ENCODE assay signal across 18 cellular contexts in the genomic region with DNA sequence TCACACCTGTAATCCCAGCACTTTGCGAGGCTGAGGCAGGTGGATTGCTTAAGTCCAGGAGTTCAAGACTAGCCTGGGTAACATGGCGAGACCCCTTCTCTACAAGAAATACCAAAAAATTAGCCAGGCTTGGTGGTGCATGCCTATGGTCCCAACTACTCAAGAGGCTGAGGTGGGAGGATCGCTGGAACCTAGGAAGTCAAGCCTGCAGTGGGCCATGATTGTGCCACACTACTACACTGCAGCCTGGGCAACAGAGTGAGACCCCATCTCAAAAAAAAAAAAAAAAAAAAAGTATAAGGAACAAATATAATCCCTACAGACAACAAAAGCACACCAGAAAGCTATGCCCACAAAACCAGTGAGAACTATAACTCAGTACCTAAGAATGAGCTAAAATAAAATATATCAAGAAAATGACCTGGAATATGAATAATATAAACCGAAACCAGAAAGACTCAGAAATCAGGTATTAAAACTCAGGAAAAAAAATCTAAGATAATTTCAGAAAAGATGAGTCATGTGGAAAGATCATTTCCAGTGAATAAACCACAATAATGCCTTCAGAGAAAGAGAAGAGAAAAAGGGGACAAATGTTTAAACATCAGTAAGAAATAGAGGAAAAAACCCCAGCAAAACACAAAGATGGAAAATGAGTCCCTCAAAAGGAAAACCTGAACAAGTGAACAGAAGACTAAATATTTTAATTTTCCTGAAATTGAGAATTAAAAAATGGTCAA. TPM values are rescaled to one million over a fixed set of nuclear protein-coding genes. Genes with fewer than 3 reads are reported as not detected.
DNase-seq lines count a peak whose midpoint lies in the region; ATAC-seq and TF ChIP-seq lines count a peak whose summit lies in the region.
"Had no signal": no experiment of that assay in that cellular context is flagged by ENCODE, and none has a peak within 500 bp of the region (broad histone marks: within the 10 kb centered on the region; RNA-seq: fewer than 3 reads in every experiment).

No MANE protein-coding gene starts in this region.

- no peaks in the 10 kb centered on the region for H3K9me3 Mint-ChIP-seq in activated T-cell treated with anti-CD3 and anti-CD28 coated beads, Interleukin-2, amount 50 U/mL, for 72 hours
- H3K9me3 Mint-ChIP-seq in stimulated activated naive B cell treated with anti-CD40 and anti-IgM and Interleukin-4, amounts not matched to agents 10 μg/mL and 1 μg/mL and 100 μg/mL, for 72 hours: no peaks in the 10 kb centered on the region
- H3K9me3 Mint-ChIP-seq: dendritic cell treated with granulocyte-macrophage colony-stimulating factor and Interleukin-4, amounts not matched to agents 40 ng/mL and 50 ng/mL, for 4 days; naive B cell had no signal

- peak overlapping the region in 1 of 2 donors; percentile 70 for H3K4me3 Mint-ChIP-seq in activated T-cell treated with anti-CD3 and anti-CD28 coated beads, Interleukin-2, amount 50 U/mL, for 72 hours
- peak overlapping the region in 1 of 2 donors; percentile 11 for H3K4me3 Mint-ChIP-seq in stimulated activated naive B cell treated with anti-CD40 and anti-IgM and Interleukin-4, amounts not matched to agents 10 μg/mL and 1 μg/mL and 100 μg/mL, for 72 hours
- H3K4me3 Mint-ChIP-seq: dendritic cell treated with granulocyte-macrophage colony-stimulating factor and Interleukin-4, amounts not matched to agents 40 ng/mL and 50 ng/mL, for 4 days; naive B cell had no signal

- H3K4me1 Mint-ChIP-seq in activated T-cell treated with anti-CD3 and anti-CD28 coated beads, Interleukin-2, amount 50 U/mL, for 72 hours (ENCODE audit: low read depth): peaks cover 42% of the 10 kb centered on the region
- H3K4me1 Mint-ChIP-seq in stimulated activated naive B cell treated with anti-CD40 and anti-IgM and Interleukin-4, amounts not matched to agents 10 μg/mL and 1 μg/mL and 100 μg/mL, for 72 hours: peaks cover 15 to 26% of the 10 kb centered on the region in 2 donors

- peak overlapping the region; percentile 95 for H3K27ac Mint-ChIP-seq in activated T-cell treated with anti-CD3 and anti-CD28 coated beads, Interleukin-2, amount 50 U/mL, for 72 hours
- H3K27ac Mint-ChIP-seq in stimulated activated naive B cell treated with anti-CD40 and anti-IgM and Interleukin-4, amounts not matched to agents 10 μg/mL and 1 μg/mL and 100 μg/mL, for 72 hours: peak overlapping the region; percentile 33

- no peak for DNase-seq in activated T-cell treated with anti-CD3 and anti-CD28 coated beads, Interleukin-2, amount 50 U/mL, for 72 hours
- DNase-seq in activated T-cell treated with anti-CD3 and anti-CD28 coated beads, Interleukin-2, amount 50 U/mL, for 1 hour: no peak
- DNase-seq in dedifferentiated amniotic fluid mesenchymal stem cell (ENCODE audit: extremely low spot score) (peak; percentile 27), T-helper 2 cell (no peak)
- DNase-seq in stimulated activated naive B cell treated with anti-CD40 and anti-IgM and Interleukin-4, amounts not matched to agents 10 μg/mL and 1 μg/mL and 100 μg/mL, for 72 hours: no peak
- DNase-seq in stimulated activated CD4-positive, alpha-beta T cell treated with anti-CD3 and anti-CD28 coated beads, Interleukin-4, amount 100 ng/mL, for 4 hours: no peak
- DNase-seq: activated CD8-positive, alpha-beta memory T cell treated with anti-CD3 and anti-CD28 coated beads, Interleukin-2, amount 50 U/mL, for 4 hours; aorta; hypothalamus; MM.1S; naive B cell; NCI-H2029 treated with DMSO at 0.1 percent for 48 hours; stimulated activated CD4-positive, alpha-beta T cell treated with anti-CD3 and anti-CD28 coated beads, Interleukin-15, amount 100 ng/mL, for 24 hours; testis had no signal

- ATAC-seq in activated T-cell treated with anti-CD3 and anti-CD28 coated beads, Interleukin-2, amount 50 U/mL, for 72 hours (replicated peaks in 1 of 2): no peak
- peak; percentile 30; the same call in 1 of the 3 replicates for ATAC-seq in SK-N-SH treated with all-trans-retinoic acid at 6 μM for 48 hours
- ATAC-seq in stimulated activated naive B cell treated with anti-CD40 and anti-IgM and Interleukin-4, amounts not matched to agents 10 μg/mL and 1 μg/mL and 100 μg/mL, for 72 hours (replicated peaks): no peak
- no peak for ATAC-seq in GM21737 (IDR thresholded peaks at IDR 0.05; ENCODE audit: unreplicated experiment)
- ATAC-seq: left lobe of liver had no signal

- H3K36me3 Mint-ChIP-seq in activated T-cell treated with anti-CD3 and anti-CD28 coated beads, Interleukin-2, amount 50 U/mL, for 72 hours (ENCODE audit: insufficient read depth in 2 of 2): peaks cover 14 to 29% of the 10 kb centered on the region in 2 donors
- H3K36me3 Mint-ChIP-seq in stimulated activated naive B cell treated with anti-CD40 and anti-IgM and Interleukin-4, amounts not matched to agents 10 μg/mL and 1 μg/mL and 100 μg/mL, for 72 hours: peaks cover 20 to 46% of the 10 kb centered on the region in 2 donors

- no peaks in the 10 kb centered on the region for H3K27me3 Mint-ChIP-seq in activated T-cell treated with anti-CD3 and anti-CD28 coated beads, Interleukin-2, amount 50 U/mL, for 72 hours (ENCODE audit: low read depth)
- no peaks in the 10 kb centered on the region for H3K27me3 Mint-ChIP-seq in stimulated activated naive B cell treated with anti-CD40 and anti-IgM and Interleukin-4, amounts not matched to agents 10 μg/mL and 1 μg/mL and 100 μg/mL, for 72 hours
- H3K27me3 Mint-ChIP-seq: dendritic cell treated with granulocyte-macrophage colony-stimulating factor and Interleukin-4, amounts not matched to agents 40 ng/mL and 50 ng/mL, for 4 days; naive B cell had no signal

TF ChIP-seq in SK-N-SH treated with all-trans-retinoic acid at 6 μM for 48 hours, 23 proteins besides CTCF, POLR2A, EP300 and RAD21:
- TF ChIP-seq POU6F1 (CRISPR knock-in tag; IDR thresholded peaks at IDR 0.05; ENCODE audit: borderline replicate concordance, low read depth): no peak
- no peak for TF ChIP-seq ZFP3 (CRISPR knock-in tag; IDR thresholded peaks at IDR 0.05)
- TF ChIP-seq SNAI2 (CRISPR knock-in tag; IDR thresholded peaks at IDR 0.05): no peak
- no peak for TF ChIP-seq GLIS3 (CRISPR knock-in tag; IDR thresholded peaks at IDR 0.05)
- TF ChIP-seq PPARA (CRISPR knock-in tag; IDR thresholded peaks at IDR 0.05; ENCODE audit: borderline replicate concordance): no peak
- TF ChIP-seq BACH2 (CRISPR knock-in tag; IDR thresholded peaks at IDR 0.05; ENCODE audit: borderline replicate concordance): no peak
- no peak for TF ChIP-seq ARNTL (CRISPR knock-in tag; IDR thresholded peaks at IDR 0.05; ENCODE audit: borderline replicate concordance, low read depth)
- no peak for TF ChIP-seq ZC3H10 (CRISPR knock-in tag; IDR thresholded peaks at IDR 0.05)
- no peak for TF ChIP-seq ZNF70 (CRISPR knock-in tag; IDR thresholded peaks at IDR 0.05)
- TF ChIP-seq TSHZ2 (CRISPR knock-in tag; IDR thresholded peaks at IDR 0.05): no peak
TF ChIP-seq in SK-N-SH treated with all-trans-retinoic acid at 6 μM for 48 hours: peak in this region for 0.

RNA-seq across cellular contexts. Expression of gene GOLPH3, which starts 57.4 kb away (rescaled TPM):
- 10 to 100 TPM; 72.3 to 73.2 TPM for total RNA-seq in activated T-cell treated with anti-CD3 and anti-CD28 coated beads, Interleukin-2, amount 50 U/mL, for 72 hours
